In the genomic region with DNA sequence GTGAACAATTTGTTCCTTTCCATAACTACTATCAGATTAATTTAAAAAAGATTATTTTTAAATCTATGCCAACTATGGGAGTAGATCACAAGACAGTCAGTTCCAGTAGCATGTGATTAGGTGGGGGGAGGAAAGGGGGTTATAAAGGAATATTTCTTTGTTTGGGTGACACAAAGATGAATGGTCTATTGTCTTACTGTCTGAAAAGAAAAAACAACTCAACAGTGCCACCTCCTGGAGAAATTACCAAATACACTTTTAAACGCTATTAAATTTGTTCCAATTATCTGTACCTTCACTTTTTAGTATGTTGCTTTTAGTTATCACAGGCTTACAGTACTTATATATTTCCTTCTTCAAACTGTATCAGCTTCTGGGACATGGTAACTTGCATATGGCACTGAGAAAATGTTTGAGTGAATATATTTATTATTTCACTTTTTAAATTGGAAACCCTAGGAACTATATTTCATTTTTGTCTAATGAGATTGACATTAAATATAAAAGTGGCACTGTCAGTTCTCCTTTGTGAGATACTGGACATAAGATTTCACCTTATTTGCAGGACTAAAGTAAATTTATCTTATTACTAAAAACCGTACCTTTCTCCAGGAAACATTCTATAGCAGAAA, we compare ENCODE assay signal across 8 cellular contexts. TPM values are rescaled to one million over a fixed set of nuclear protein-coding genes. Genes with fewer than 3 reads are reported as not detected.
A peak's percentile ranks its signal among the peaks of the same experiment; 100 is the strongest.
DNase-seq lines count a peak whose midpoint lies in the region; ATAC-seq and TF ChIP-seq lines count a peak whose summit lies in the region.

No MANE protein-coding gene starts in this region.

- peak; percentile 4 for DNase-seq in activated gamma-delta T cell treated with anti-CD3 and anti-CD28 coated beads, Interleukin-2, amount 50 U/mL, for 16 hours (ENCODE audit: low read depth)
- no peak for DNase-seq in activated gamma-delta T cell treated with Interleukin-2 at 50 U/mL for 16 hours
- DNase-seq in NCI-H1092 (lab: John Stamatoyannopoulos, UW), result peak; percentile 51
- DNase-seq in SHP77 treated with DMSO at 0.1 percent for 48 hours (lab: John Stamatoyannopoulos, UW), result peak; percentile 43
- DNase-seq in endothelial cell (ENCODE audit: low spot score), result peak; percentile 45
- peak; percentile 26 for DNase-seq in mucosa of gallbladder (ENCODE audit: low spot score)

- no peak overlapping the region for H3K4me3 Mint-ChIP-seq in endothelial cell (ENCODE audit: unreplicated experiment)

- peak; percentile 95 for TF ChIP-seq CTCF in endothelial cell (IDR thresholded peaks at IDR 0.05; ENCODE audit: unreplicated experiment)

- H3K27ac Mint-ChIP-seq in endothelial cell (ENCODE audit: unreplicated experiment), result no peak overlapping the region

- no peaks in the 10 kb centered on the region for H3K9me3 Mint-ChIP-seq in endothelial cell (ENCODE audit: unreplicated experiment)

- H3K36me3 Mint-ChIP-seq in endothelial cell (ENCODE audit: low read depth, unreplicated experiment), result peaks cover 4% of the 10 kb centered on the region

- no peak for ATAC-seq in HG03095 (IDR thresholded peaks at IDR 0.05; ENCODE audit: unreplicated experiment)
- ATAC-seq in HG03045 (IDR thresholded peaks at IDR 0.05; ENCODE audit: unreplicated experiment), result no peak

- peaks cover 4% of the 10 kb centered on the region for H3K27me3 Mint-ChIP-seq in endothelial cell (ENCODE audit: unreplicated experiment)

- peaks cover 30% of the 10 kb centered on the region for H3K4me1 Mint-ChIP-seq in endothelial cell (ENCODE audit: unreplicated experiment)

RNA-seq across cellular contexts. Expression of a gene that starts 1.7 kb away (rescaled TPM):
- total RNA-seq in endothelial cell (ENCODE audit: unreplicated experiment) (49.0 TPM), mucosa of gallbladder (96.7 TPM)

RNA-seq across cellular contexts. Expression of a gene that starts 26.8 kb away (rescaled TPM):
- total RNA-seq in endothelial cell (ENCODE audit: unreplicated experiment), result 84.9 TPM
- 58.5 TPM for total RNA-seq in mucosa of gallbladder
